ENCODE assay signal across 13 cellular contexts in genomic region chr10:132399117-132400035, GRCh38. TPM values are rescaled to one million over a fixed set of nuclear protein-coding genes. Genes with fewer than 3 reads are reported as not detected.
A peak's percentile ranks its signal among the peaks of the same experiment; 100 is the strongest.
DNase-seq lines count a peak whose midpoint lies in the region; ATAC-seq, FAIRE-seq and TF ChIP-seq lines count a peak whose summit lies in the region.
"Had no signal": no experiment of that assay in that cellular context is flagged by ENCODE, and none has a peak within 500 bp of the region (broad histone marks: within the 10 kb centered on the region; RNA-seq: fewer than 3 reads in every experiment).

No MANE protein-coding gene starts in this region.

- no peaks in the 10 kb centered on the region for H3K9me3 Mint-ChIP-seq in stimulated activated memory B cell treated with anti-CD40 and anti-IgM and Interleukin-4, amounts not matched to agents 10 μg/mL and 1 μg/mL and 100 μg/mL, for 72 hours

- ATAC-seq in left colon (peak; percentile 41), omental fat pad (ENCODE audit: low FRiP score) (no peak)
- no peak for ATAC-seq in stimulated activated memory B cell treated with anti-CD40 and anti-IgM and Interleukin-4, amounts not matched to agents 10 μg/mL and 1 μg/mL and 100 μg/mL, for 72 hours

- H3K4me1 Mint-ChIP-seq in stimulated activated memory B cell treated with anti-CD40 and anti-IgM and Interleukin-4, amounts not matched to agents 10 μg/mL and 1 μg/mL and 100 μg/mL, for 72 hours = peaks cover 70% of the 10 kb centered on the region

- no peak for DNase-seq in HL-60 (ENCODE audit: low read depth in 1 of 2, low spot score in 1 of 2)
- peak; percentile 73 to 94 for DNase-seq in left colon
- DNase-seq in GM12892 (ENCODE audit: insufficient read length) = no peak
- no peak for DNase-seq in omental fat pad (ENCODE audit: low spot score)
- no peak for DNase-seq in activated CD4-positive, alpha-beta T cell treated with anti-CD3 and anti-CD28 coated beads, Interleukin-2, amount 50 U/mL, for 4 hours
- DNase-seq: activated CD4-positive, alpha-beta T cell treated with anti-CD3 and anti-CD28 coated beads for 48 hours; effector memory CD4-positive, alpha-beta T cell; stimulated activated CD4-positive, alpha-beta T cell treated with anti-CD3 and anti-CD28 coated beads, Interleukin-4, amount 100 ng/mL, for 24 hours; substantia nigra had no signal

- no peak overlapping the region for H3K4me3 ChIP-seq in HL-60 (replicated peaks; ENCODE audit: insufficient read depth, low read length)
- H3K4me3 ChIP-seq: SJSA1 had no signal

- H3K27me3 ChIP-seq in HL-60 (ENCODE audit: insufficient read depth, poor library complexity, severe bottlenecking) = no peaks in the 10 kb centered on the region
- H3K27me3 ChIP-seq: SJSA1 had no signal

- intact Hi-C loops in left colon (cut with DNase I, micrococcal nuclease) = loop anchor here in 1 of 2 donors (10.0 kb wide), 1 partner anchor 235 kb away; no protein-coding TSS in a partner anchor

- TF ChIP-seq CTCF in HL-60 (IDR thresholded peaks at IDR 0.05; ENCODE audit: insufficient read depth, low read length) = no peak
- TF ChIP-seq CTCF in VCaP (conservative IDR thresholded peaks at IDR 0.05) = no peak
- no peak for TF ChIP-seq CTCF in omental fat pad (IDR thresholded peaks at IDR 0.05)

- peak overlapping the region; percentile 59 for H3K4me3 Mint-ChIP-seq in stimulated activated memory B cell treated with anti-CD40 and anti-IgM and Interleukin-4, amounts not matched to agents 10 μg/mL and 1 μg/mL and 100 μg/mL, for 72 hours

- H3K36me3 Mint-ChIP-seq in stimulated activated memory B cell treated with anti-CD40 and anti-IgM and Interleukin-4, amounts not matched to agents 10 μg/mL and 1 μg/mL and 100 μg/mL, for 72 hours = no peaks in the 10 kb centered on the region

- H3K27ac ChIP-seq in HL-60 (replicated peaks) = peak overlapping the region; percentile 58
- peak overlapping the region; percentile 91 for H3K27ac ChIP-seq in VCaP
- H3K27ac ChIP-seq: SJSA1 had no signal

- FAIRE-seq in GM12892 (lab: Jason Lieb, UNC) = no peak
- FAIRE-seq: GM18507 had no signal

- H3K27me3 Mint-ChIP-seq in stimulated activated memory B cell treated with anti-CD40 and anti-IgM and Interleukin-4, amounts not matched to agents 10 μg/mL and 1 μg/mL and 100 μg/mL, for 72 hours = no peaks in the 10 kb centered on the region

- H3K27ac Mint-ChIP-seq in stimulated activated memory B cell treated with anti-CD40 and anti-IgM and Interleukin-4, amounts not matched to agents 10 μg/mL and 1 μg/mL and 100 μg/mL, for 72 hours = peak overlapping the region; percentile 83

- TF ChIP-seq POLR2A in GM12892 (IDR thresholded peaks at IDR 0.05; ENCODE audit: low read depth, low read length) = no peak

RNA-seq across cellular contexts. Expression of gene PWWP2B, which starts 2.4 kb away (rescaled TPM):
- total RNA-seq in left colon (10 to 100 TPM; 51.9 to 55.3 TPM), omental fat pad (10 to 100 TPM in 3 of 4 donors, 1 to 10 TPM in 1; 6.0 to 24.4 (median 12.2) TPM)
- not detected for polyA plus RNA-seq in GM12892 (2012; ENCODE audit: missing spikeins)

Comparison
In these comparisons a context has a peak if more than half of its experiments do, and no peak if none do; other contexts are left out.
1. DNase-seq: peak in left colon (2 of 2); none in HL-60 (0 of 2), GM12892 (single experiment), omental fat pad (single experiment) and activated CD4-positive, alpha-beta T cell treated with anti-CD3 and anti-CD28 coated beads, Interleukin-2, amount 50 U/mL, for 4 hours (0 of 2).